20 cellular contexts compared by ENCODE assay signal in the genomic region with DNA sequence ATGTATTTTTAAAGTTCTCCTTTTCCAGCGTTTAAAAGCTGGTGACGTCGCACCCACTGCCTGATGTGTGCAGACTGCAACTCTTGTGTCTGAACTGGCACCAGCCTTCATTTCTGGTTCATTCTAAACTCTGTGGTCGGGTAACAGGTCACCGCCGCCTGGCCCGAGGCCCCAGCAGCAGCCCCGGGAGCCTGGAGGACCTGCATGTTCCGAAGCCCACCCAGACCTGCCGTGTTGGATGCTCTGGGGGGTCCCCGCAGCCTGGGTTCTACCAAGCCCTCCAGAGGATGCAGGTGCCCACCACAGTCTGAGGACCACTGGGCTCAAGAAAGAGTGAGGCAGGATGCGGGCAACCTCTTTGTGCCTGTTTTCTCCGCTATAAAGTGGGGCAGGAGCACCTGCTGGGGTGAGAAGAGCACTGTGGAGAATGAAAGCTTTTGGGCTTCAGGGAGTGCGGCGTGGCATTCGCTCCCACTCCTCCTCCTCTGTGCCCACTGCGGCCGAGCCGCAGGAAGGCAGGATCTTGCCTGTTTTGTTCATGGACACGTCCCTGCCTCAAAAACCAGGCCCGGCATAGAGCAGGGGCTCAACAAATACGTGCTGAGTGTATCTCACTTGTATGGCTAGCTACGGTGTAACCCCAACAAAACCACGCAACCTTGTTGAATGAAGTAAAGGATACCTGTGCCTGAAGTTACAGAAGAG. TPM values are rescaled to one million over a fixed set of nuclear protein-coding genes. Genes with fewer than 3 reads are reported as not detected.
DNase-seq lines count a peak whose midpoint lies in the region; ATAC-seq and TF ChIP-seq lines count a peak whose summit lies in the region.
"Had no signal": no experiment of that assay in that cellular context is flagged by ENCODE, and none has a peak within 500 bp of the region (broad histone marks: within the 10 kb centered on the region; RNA-seq: fewer than 3 reads in every experiment).

No MANE protein-coding gene starts in this region.

- no peaks in the 10 kb centered on the region for H3K27me3 Mint-ChIP-seq in activated naive CD4-positive, alpha-beta T cell treated with anti-CD3 and anti-CD28 coated beads, Interleukin-2, amount 10 ng/mL, durations not matched to agents 7 days and 5 days
- no peaks in the 10 kb centered on the region for H3K27me3 Mint-ChIP-seq in natural killer cell treated with Interleukin-12 subunit alpha and Interleukin-12 subunit beta and Interleukin-15 and Interleukin-18, amount 100 ng/mL, for 72 hours
- no peaks in the 10 kb centered on the region for H3K27me3 Mint-ChIP-seq in natural killer cell (ENCODE audit: low read depth in 2 of 2)
- H3K27me3 Mint-ChIP-seq in chondrocyte (ENCODE audit: low read depth) = no peaks in the 10 kb centered on the region
- H3K27me3 Mint-ChIP-seq: CD4-positive, alpha-beta T cell; CD8-positive, alpha-beta memory T cell had no signal

- no peak for DNase-seq in activated naive CD4-positive, alpha-beta T cell treated with anti-CD3 and anti-CD28 coated beads, Interleukin-2, amount 10 ng/mL, durations not matched to agents 7 days and 5 days
- DNase-seq in activated naive CD4-positive, alpha-beta T cell treated with anti-CD3 and anti-CD28 coated beads, Interleukin-2, amount 50 U/mL, for 72 hours (ENCODE audit: low spot score in 2 of 2) = no peak
- DNase-seq in natural killer cell treated with Interleukin-12 subunit alpha and Interleukin-12 subunit beta and Interleukin-15 and Interleukin-18, amount 100 ng/mL, for 72 hours (ENCODE audit: low spot score) = peak; percentile 59
- DNase-seq in natural killer cell (no peak), chondrocyte (ENCODE audit: low spot score) (peak; percentile 87), NCI-H748 (lab: John Stamatoyannopoulos, UW; ENCODE audit: unreplicated experiment) (no peak)
- DNase-seq: ACHN; AML-193; BE2C; CD4-positive, alpha-beta T cell; CD8-positive, alpha-beta memory T cell; DMS53; DMS79 treated with DMSO at 0.1 percent for 48 hours; GM23248; H9 had no signal

- CTCF ChIA-PET in activated naive CD4-positive, alpha-beta T cell treated with anti-CD3 and anti-CD28 coated beads, Interleukin-2, amount 10 ng/mL, durations not matched to agents 7 days and 5 days (lab: Charles Lee) = no interaction called here

- ATAC-seq in activated naive CD4-positive, alpha-beta T cell treated with anti-CD3 and anti-CD28 coated beads, Interleukin-2, amount 50 U/mL, for 72 hours = no peak
- no peak for ATAC-seq in natural killer cell treated with Interleukin-12 subunit alpha and Interleukin-12 subunit beta and Interleukin-15 and Interleukin-18, amount 100 ng/mL, for 72 hours
- no peak for ATAC-seq in natural killer cell
- no peak for ATAC-seq in HG02870 (IDR thresholded peaks at IDR 0.05; ENCODE audit: unreplicated experiment)
- ATAC-seq in HG02884 (IDR thresholded peaks at IDR 0.05; ENCODE audit: unreplicated experiment) = no peak
- ATAC-seq: A549, HCT116 had no signal

- no peaks in the 10 kb centered on the region for H3K4me1 Mint-ChIP-seq in activated naive CD4-positive, alpha-beta T cell treated with anti-CD3 and anti-CD28 coated beads, Interleukin-2, amount 10 ng/mL, durations not matched to agents 7 days and 5 days
- no peaks in the 10 kb centered on the region for H3K4me1 Mint-ChIP-seq in natural killer cell treated with Interleukin-12 subunit alpha and Interleukin-12 subunit beta and Interleukin-15 and Interleukin-18, amount 100 ng/mL, for 72 hours (ENCODE audit: low read depth in 2 of 2)
- H3K4me1 Mint-ChIP-seq in natural killer cell = no peaks in the 10 kb centered on the region
- no peaks in the 10 kb centered on the region for H3K4me1 Mint-ChIP-seq in chondrocyte (ENCODE audit: low read depth)
- H3K4me1 Mint-ChIP-seq: CD14-positive monocyte; CD8-positive, alpha-beta memory T cell had no signal

- intact Hi-C loops in natural killer cell (cut with micrococcal nuclease) = no loop called here

- H3K4me3 Mint-ChIP-seq in activated naive CD4-positive, alpha-beta T cell treated with anti-CD3 and anti-CD28 coated beads, Interleukin-2, amount 10 ng/mL, durations not matched to agents 7 days and 5 days = no peak overlapping the region
- H3K4me3 Mint-ChIP-seq in natural killer cell treated with Interleukin-12 subunit alpha and Interleukin-12 subunit beta and Interleukin-15 and Interleukin-18, amount 100 ng/mL, for 72 hours = no peak overlapping the region
- no peak overlapping the region for H3K4me3 Mint-ChIP-seq in natural killer cell
- H3K4me3 Mint-ChIP-seq in chondrocyte (ENCODE audit: unreplicated experiment) = no peak overlapping the region
- H3K4me3 Mint-ChIP-seq: CD14-positive monocyte; CD4-positive, alpha-beta T cell; CD8-positive, alpha-beta memory T cell; H9 had no signal

- peaks cover 47% of the 10 kb centered on the region for H3K36me3 Mint-ChIP-seq in activated naive CD4-positive, alpha-beta T cell treated with anti-CD3 and anti-CD28 coated beads, Interleukin-2, amount 10 ng/mL, durations not matched to agents 7 days and 5 days
- H3K36me3 Mint-ChIP-seq in activated naive CD4-positive, alpha-beta T cell treated with anti-CD3 and anti-CD28 coated beads, Interleukin-2, amount 50 U/mL, for 72 hours = peaks cover 5 to 8% of the 10 kb centered on the region in 2 donors
- peaks cover 12% of the 10 kb centered on the region for H3K36me3 Mint-ChIP-seq in natural killer cell treated with Interleukin-12 subunit alpha and Interleukin-12 subunit beta and Interleukin-15 and Interleukin-18, amount 100 ng/mL, for 72 hours
- H3K36me3 Mint-ChIP-seq in natural killer cell (no peaks in the 10 kb centered on the region), chondrocyte (ENCODE audit: low read depth) (peaks cover 19% of the 10 kb centered on the region)

- H3K9me3 Mint-ChIP-seq in activated naive CD4-positive, alpha-beta T cell treated with anti-CD3 and anti-CD28 coated beads, Interleukin-2, amount 10 ng/mL, durations not matched to agents 7 days and 5 days = no peaks in the 10 kb centered on the region
- H3K9me3 Mint-ChIP-seq in activated naive CD4-positive, alpha-beta T cell treated with anti-CD3 and anti-CD28 coated beads, Interleukin-2, amount 50 U/mL, for 72 hours = no peaks in the 10 kb centered on the region
- H3K9me3 Mint-ChIP-seq in natural killer cell treated with Interleukin-12 subunit alpha and Interleukin-12 subunit beta and Interleukin-15 and Interleukin-18, amount 100 ng/mL, for 72 hours = no peaks in the 10 kb centered on the region
- no peaks in the 10 kb centered on the region for H3K9me3 Mint-ChIP-seq in natural killer cell
- H3K9me3 Mint-ChIP-seq in chondrocyte (ENCODE audit: low read depth) = no peaks in the 10 kb centered on the region
- H3K9me3 Mint-ChIP-seq: CD14-positive monocyte; CD4-positive, alpha-beta T cell; CD8-positive, alpha-beta memory T cell; H9 had no signal

- no peak for TF ChIP-seq CTCF in natural killer cell (IDR thresholded peaks at IDR 0.05)
- TF ChIP-seq CTCF in chondrocyte (IDR thresholded peaks at IDR 0.05) = no peak

- H3K27ac Mint-ChIP-seq in activated naive CD4-positive, alpha-beta T cell treated with anti-CD3 and anti-CD28 coated beads, Interleukin-2, amount 10 ng/mL, durations not matched to agents 7 days and 5 days = peak overlapping the region; percentile 15
- no peak overlapping the region for H3K27ac Mint-ChIP-seq in activated naive CD4-positive, alpha-beta T cell treated with anti-CD3 and anti-CD28 coated beads, Interleukin-2, amount 50 U/mL, for 72 hours
- no peak overlapping the region for H3K27ac Mint-ChIP-seq in natural killer cell treated with Interleukin-12 subunit alpha and Interleukin-12 subunit beta and Interleukin-15 and Interleukin-18, amount 100 ng/mL, for 72 hours
- H3K27ac Mint-ChIP-seq in natural killer cell = no peak overlapping the region
- H3K27ac Mint-ChIP-seq in chondrocyte (ENCODE audit: unreplicated experiment) = no peak overlapping the region
- H3K27ac Mint-ChIP-seq: CD4-positive, alpha-beta T cell; H9 had no signal

RNA-seq across cellular contexts. Expression of a gene that starts 40.1 kb away (rescaled TPM):
- total RNA-seq in activated naive CD4-positive, alpha-beta T cell treated with anti-CD3 and anti-CD28 coated beads, Interleukin-2, amount 50 U/mL, for 72 hours = 10 to 100 TPM; 44.8 to 48.0 TPM
- 10 to 100 TPM; 38.1 to 55.8 TPM for total RNA-seq in natural killer cell treated with Interleukin-12 subunit alpha and Interleukin-12 subunit beta and Interleukin-15 and Interleukin-18, amount 100 ng/mL, for 72 hours
- total RNA-seq in natural killer cell (10 to 100 TPM; 50.0 to 71.2 (median 55.6) TPM), chondrocyte (28.8 to 31.8 TPM (median 29.2 TPM) in 3 replicates)

Comparison
In these comparisons a context has a peak if more than half of its experiments do, and no peak if none do; other contexts are left out.
1. DNase-seq: peak in natural killer cell treated with Interleukin-12 subunit alpha and Interleukin-12 subunit beta and Interleukin-15 and Interleukin-18, amount 100 ng/mL, for 72 hours (single experiment) and chondrocyte (single experiment); none in activated naive CD4-positive, alpha-beta T cell treated with anti-CD3 and anti-CD28 coated beads, Interleukin-2, amount 10 ng/mL, durations not matched to agents 7 days and 5 days (single experiment), activated naive CD4-positive, alpha-beta T cell treated with anti-CD3 and anti-CD28 coated beads, Interleukin-2, amount 50 U/mL, for 72 hours (0 of 2), natural killer cell (single experiment) and NCI-H748 (single experiment).